9 cellular contexts compared by ENCODE assay signal in the genomic region with DNA sequence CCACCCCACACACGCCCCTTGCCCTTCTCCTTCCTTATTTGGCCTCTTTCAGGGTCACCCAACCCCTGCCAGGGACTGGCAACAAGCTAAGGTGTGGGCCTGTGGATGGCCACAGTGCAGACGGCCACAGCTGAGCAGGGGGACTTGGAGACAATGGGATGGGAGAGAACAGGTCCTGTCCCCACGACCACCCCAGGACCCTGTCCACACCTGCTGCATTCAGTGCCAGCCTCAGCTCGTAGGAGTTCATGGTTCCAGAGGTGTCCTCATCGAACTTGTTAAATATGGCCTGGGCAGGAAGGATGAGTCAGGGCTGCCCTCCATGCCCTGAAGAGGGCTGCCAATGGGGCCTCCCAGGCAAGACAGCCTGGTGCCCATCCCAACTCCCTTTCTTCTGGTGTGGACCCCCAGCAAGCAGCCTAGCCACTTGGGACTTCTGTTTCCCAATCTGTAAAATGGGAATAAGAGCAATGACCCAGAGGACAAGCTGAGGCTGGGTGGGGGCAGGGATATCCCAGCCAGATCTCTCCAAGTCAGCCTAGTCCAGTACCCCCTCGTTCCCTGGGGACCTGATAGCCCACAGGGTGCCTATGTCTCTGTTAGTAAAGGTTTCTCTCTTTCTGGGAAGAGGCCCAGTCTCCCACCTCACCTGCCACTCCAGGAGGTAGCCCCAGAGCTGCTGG. TPM values are rescaled to one million over a fixed set of nuclear protein-coding genes. Genes with fewer than 3 reads are reported as not detected.
DNase-seq lines count a peak whose midpoint lies in the region; ATAC-seq and TF ChIP-seq lines count a peak whose summit lies in the region.
"Had no signal": no experiment of that assay in that cellular context is flagged by ENCODE, and none has a peak within 500 bp of the region (broad histone marks: within the 10 kb centered on the region; RNA-seq: fewer than 3 reads in every experiment).

No MANE protein-coding gene starts in this region.

- TF ChIP-seq CTCF in Caco-2 (IDR thresholded peaks at IDR 0.05; ENCODE audit: insufficient read depth in 1 of 2, low read depth in 1 of 2, low read length in 1 of 2, severe bottlenecking in 1 of 2, unreplicated experiment in 1 of 2) (no peak), OCI-LY7 (conservative IDR thresholded peaks at IDR 0.05; ENCODE audit: low read length) (no peak), parathyroid adenoma (IDR thresholded peaks at IDR 0.05) (no peak)

- H3K9me3 Mint-ChIP-seq in Caco-2 (ENCODE audit: unreplicated experiment) = no peaks in the 10 kb centered on the region

- intact Hi-C loops in Caco-2 (cut with micrococcal nuclease; ENCODE audit: unreplicated experiment) = loop anchor here (10.0 kb wide), 1 partner anchor 189 kb away; no protein-coding TSS in a partner anchor
- intact Hi-C loops in OCI-LY7 (cut with micrococcal nuclease; ENCODE audit: unreplicated experiment) = loop anchor here (1.0 kb wide), 1 partner anchor 197 kb away; a partner anchor contains a TSS

- peak overlapping the region; percentile 54 for H3K4me2 ChIP-seq in OCI-LY7 (ENCODE audit: low read length)
- no peak overlapping the region for H3K4me2 ChIP-seq in parathyroid adenoma (ENCODE audit: low read length)

- H3K9me2 ChIP-seq in OCI-LY7 (ENCODE audit: insufficient read depth, low read length) = no peaks in the 10 kb centered on the region

- ATAC-seq in HG02610 (IDR thresholded peaks at IDR 0.05; ENCODE audit: unreplicated experiment) (no peak), GM21360 (IDR thresholded peaks at IDR 0.05; ENCODE audit: unreplicated experiment) (no peak)

- no peaks in the 10 kb centered on the region for H3K27me3 Mint-ChIP-seq in Caco-2 (ENCODE audit: insufficient read depth, unreplicated experiment)

- H3K36me3 ChIP-seq in Caco-2 (ENCODE audit: control insufficient read depth, insufficient read depth, low read length) (peaks cover 5% of the 10 kb centered on the region), OCI-LY7 (ENCODE audit: insufficient read depth, low read length) (peaks cover 15% of the 10 kb centered on the region; the same call in 1 of the 2 replicates), duodenal mucosa (ENCODE audit: control insufficient read depth in 1 of 2, insufficient read depth in 2 of 2, low read length in 2 of 2) (peaks cover 21 to 25% of the 10 kb centered on the region in 2 donors), parathyroid adenoma (ENCODE audit: control insufficient read depth, insufficient read depth, low read length) (no peaks in the 10 kb centered on the region)

- H3K4me3 ChIP-seq in Caco-2 (ENCODE audit: low read depth, low read length) = no peak overlapping the region
- no peak overlapping the region for H3K4me3 ChIP-seq in OCI-LY7 (ENCODE audit: low read depth, low read length, poor library complexity, severe bottlenecking)
- H3K4me3 ChIP-seq in duodenal mucosa (ENCODE audit: low read depth in 1 of 2, low read length in 2 of 2) = peak overlapping the region in 1 of 2 donors; percentile 63
- H3K4me3 ChIP-seq in parathyroid adenoma (ENCODE audit: low read depth, low read length) = no peak overlapping the region

- no peaks in the 10 kb centered on the region for H3K79me2 ChIP-seq in OCI-LY7 (ENCODE audit: insufficient read depth, low read depth, low read length)
- no peaks in the 10 kb centered on the region for H3K79me2 ChIP-seq in parathyroid adenoma

- H3K4me1 Mint-ChIP-seq in Caco-2 (ENCODE audit: low read depth, unreplicated experiment) = peaks cover 30% of the 10 kb centered on the region

- peak overlapping the region; percentile 88 for H3K27ac Mint-ChIP-seq in Caco-2 (ENCODE audit: unreplicated experiment)

- H3K27me3 ChIP-seq in Caco-2 (replicated peaks; ENCODE audit: control insufficient read depth, insufficient read depth, low read length) (no peaks in the 10 kb centered on the region), duodenal mucosa (ENCODE audit: control insufficient read depth in 1 of 2, insufficient read depth in 2 of 2, low read length in 2 of 2) (no peaks in the 10 kb centered on the region), parathyroid adenoma (ENCODE audit: control insufficient read depth, insufficient read depth, low read length) (no peaks in the 10 kb centered on the region)
- H3K27me3 ChIP-seq: foreskin keratinocyte had no signal

- H3K9me3 ChIP-seq in Caco-2 (no peaks in the 10 kb centered on the region), OCI-LY7 (ENCODE audit: low read length) (no peaks in the 10 kb centered on the region), duodenal mucosa (ENCODE audit: control insufficient read depth in 1 of 2, low read length in 2 of 2) (no peaks in the 10 kb centered on the region), parathyroid adenoma (ENCODE audit: control insufficient read depth, low read length) (no peaks in the 10 kb centered on the region)

- no TSS peak for BruUV-seq in Caco-2 (replicated peaks; lab: Mats Ljungman, UMichigan)
- no TSS peak for BruUV-seq in OCI-LY7 (replicated peaks; lab: Mats Ljungman, UMichigan)

- H3K36me3 Mint-ChIP-seq in Caco-2 (ENCODE audit: insufficient read depth, unreplicated experiment) = peaks cover 90% of the 10 kb centered on the region

- DNase-seq in Caco-2 = no peak
- DNase-seq in OCI-LY7 (ENCODE audit: low spot score) = peak; percentile 10
- no peak for DNase-seq in NCI-H510A (lab: John Stamatoyannopoulos, UW)
- no peak for DNase-seq in activated CD4-positive, alpha-beta T cell treated with anti-CD3 and anti-CD28 coated beads for 4 hours

- POLR2A ChIA-PET in Caco-2 (lab: Charles Lee) = interaction anchor here (0.5 to 1.3 kb wide), 3 partner anchors 89 to 345 kb away, joined by 3 to 9 read pairs (median 4); no protein-coding TSS in a partner anchor
- POLR2A ChIA-PET in OCI-LY7 (lab: Charles Lee) = interaction anchor here (0.6 kb wide), 1 partner anchor 167 kb away, joined by 3 read pairs; no protein-coding TSS in a partner anchor

- H2AFZ ChIP-seq in OCI-LY7 (ENCODE audit: low read length) (peak overlapping the region; percentile 16; the same call in 1 of the 2 replicates), parathyroid adenoma (no peak overlapping the region)

- H3K27ac ChIP-seq in OCI-LY7 (ENCODE audit: low read depth, low read length, poor library complexity, severe bottlenecking) = peak overlapping the region; percentile 42
- H3K27ac ChIP-seq in duodenal mucosa (ENCODE audit: low read depth, low read length) = peak overlapping the region; percentile 76
- H3K27ac ChIP-seq in parathyroid adenoma = peak overlapping the region; percentile 19
- H3K27ac ChIP-seq: foreskin keratinocyte had no signal

- H3K4me1 ChIP-seq in Caco-2 (peaks cover 24% of the 10 kb centered on the region), OCI-LY7 (ENCODE audit: insufficient read depth, low read length, poor library complexity, severe bottlenecking) (peaks cover 20% of the 10 kb centered on the region), duodenal mucosa (ENCODE audit: control insufficient read depth in 1 of 2, insufficient read depth in 2 of 2, low read length in 2 of 2) (peaks cover 42 to 48% of the 10 kb centered on the region in 2 donors), parathyroid adenoma (peaks cover 7% of the 10 kb centered on the region)

- CTCF ChIA-PET in Caco-2 (lab: Charles Lee) = interaction anchor here (0.7 to 1.1 kb wide), 2 partner anchors 27 to 197 kb away, joined by 4 to 6 read pairs; a partner anchor contains a TSS
- CTCF ChIA-PET in OCI-LY7 (lab: Charles Lee; ENCODE audit: unreplicated experiment) = no interaction called here

- no peak overlapping the region for H3K4me3 Mint-ChIP-seq in Caco-2 (ENCODE audit: unreplicated experiment)

- H4K20me1 ChIP-seq in OCI-LY7 (ENCODE audit: insufficient read depth, low read length) = no peaks in the 10 kb centered on the region

- peak overlapping the region; percentile 25 to 56 for H3K9ac ChIP-seq in duodenal mucosa (ENCODE audit: low read depth in 1 of 2, low read length in 2 of 2)
- no peak overlapping the region for H3K9ac ChIP-seq in parathyroid adenoma

RNA-seq across cellular contexts. Expression of a gene that starts 10.6 kb away (rescaled TPM):
- 8.8 and 11.0 TPM in 2 replicates for total RNA-seq in Caco-2 (2022)
- 1.2 and 2.9 TPM in 2 replicates for total RNA-seq in OCI-LY7 (2014; rRNA removed; shearing (Covaris generic))
- 2.6 and 3.7 TPM in 2 replicates for total RNA-seq in OCI-LY7 (2022)

RNA-seq across cellular contexts. Expression of a gene that starts 39.7 kb away (rescaled TPM):
- total RNA-seq in Caco-2 (2022) (not detected in 2 replicates), OCI-LY7 (2022) (not detected in 2 replicates)
- total RNA-seq in OCI-LY7 (2014; rRNA removed; shearing (Covaris generic)) = not detected in 2 replicates

RNA-seq across cellular contexts. Expression of a gene that starts 55.4 kb away (rescaled TPM):
- total RNA-seq in Caco-2 (2022) (not detected in 2 replicates), OCI-LY7 (2022) (not detected in 2 replicates)
- not detected in 2 replicates for total RNA-seq in OCI-LY7 (2014; rRNA removed; shearing (Covaris generic))

Comparison
In these comparisons a context has a peak if more than half of its experiments do, and no peak if none do; other contexts are left out.
1. H3K27ac ChIP-seq: peak in every context shown above with its lines; median percentile 76 in duodenal mucosa; 42 in OCI-LY7; 19 in parathyroid adenoma.